8 cellular contexts compared by ENCODE assay signal in the genomic region with DNA sequence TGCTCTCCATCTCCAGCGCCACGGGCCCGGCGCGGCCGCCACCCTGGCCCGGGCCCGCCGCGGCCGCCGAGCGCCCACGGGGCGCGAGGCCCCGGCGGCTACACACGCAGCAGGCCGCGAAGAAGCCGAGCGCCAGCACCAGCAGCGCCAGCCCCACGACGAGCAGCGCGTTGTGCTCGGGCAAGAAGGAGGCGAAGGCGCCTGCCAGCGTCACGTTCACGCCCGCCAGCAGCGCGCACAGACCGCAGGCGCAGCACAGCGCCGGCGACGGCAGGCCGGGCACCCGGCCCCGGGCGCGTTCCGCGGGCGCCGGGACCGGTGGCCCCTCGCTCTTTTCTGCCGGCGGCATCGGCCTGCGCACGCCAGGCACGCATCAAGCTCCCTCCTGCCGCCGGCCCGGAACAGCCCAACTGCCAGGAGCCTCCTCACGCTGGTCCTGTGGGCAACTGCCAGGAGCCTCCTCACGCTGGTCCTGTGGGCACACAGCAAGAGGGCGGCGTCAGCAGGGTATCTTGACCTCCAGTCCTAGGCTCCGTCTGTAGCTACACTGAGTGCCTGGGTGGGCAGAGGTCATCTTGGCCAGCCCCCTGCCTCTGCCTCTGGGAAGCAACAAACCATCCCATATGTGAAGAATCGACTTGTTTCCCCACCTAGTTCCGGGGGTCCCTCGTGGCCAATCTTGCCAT. TPM values are rescaled to one million over a fixed set of nuclear protein-coding genes. Genes with fewer than 3 reads are reported as not detected.
A peak's percentile ranks its signal among the peaks of the same experiment; 100 is the strongest.
DNase-seq lines count a peak whose midpoint lies in the region; ATAC-seq and TF ChIP-seq lines count a peak whose summit lies in the region.

No MANE protein-coding gene starts in this region.

- DNase-seq in CD14-positive monocyte (ENCODE audit: low spot score) (no peak), activated T-cell treated with anti-CD3 and anti-CD28 coated beads for 24 hours (ENCODE audit: low read depth) (peak; percentile 33), epithelial cell of esophagus (ENCODE audit: low read depth) (peak; percentile 42), thyroid gland (peak; percentile 55), posterior vena cava (ENCODE audit: low spot score) (no peak), COLO829 (ENCODE audit: low spot score) (no peak)
- DNase-seq in Jurkat, Clone E6-1 (ENCODE audit: low read depth, low spot score): no peak
- DNase-seq in naive thymus-derived CD4-positive, alpha-beta T cell: peak; percentile 22 to 60 (median 54)

- CTCF ChIA-PET in naive thymus-derived CD4-positive, alpha-beta T cell (lab: Charles Lee): interaction anchor here (0.7 to 1.8 kb wide), 5 partner anchors 16 to 191 kb away, joined by 3 to 5 read pairs (median 3); a partner anchor contains a TSS

- peaks cover 4 to 9% of the 10 kb centered on the region in 2 donors for H3K4me1 ChIP-seq in naive thymus-derived CD4-positive, alpha-beta T cell (ENCODE audit: control insufficient read depth in 2 of 2, insufficient read depth in 2 of 2, low read length in 2 of 2)
- peaks cover 0 to 5% of the 10 kb centered on the region in 2 donors for H3K4me1 ChIP-seq in thyroid gland

- 30 to 56% methylated on average over 5 to 9 of the region's 71 CpGs for WGBS in thyroid gland, 2 donors

- peak; percentile 80 for ATAC-seq in naive thymus-derived CD4-positive, alpha-beta T cell

- TF ChIP-seq CTCF in CD14-positive monocyte (IDR thresholded peaks at IDR 0.05) (no peak), epithelial cell of esophagus (IDR thresholded peaks at IDR 0.05; ENCODE audit: insufficient read depth, low read depth, low read length, missing control alignments) (no peak), thyroid gland (IDR thresholded peaks at IDR 0.05) (no peak)

- peaks cover 0 to 4% of the 10 kb centered on the region in 2 donors for H3K36me3 Mint-ChIP-seq in CD14-positive monocyte
- H3K36me3 Mint-ChIP-seq in naive thymus-derived CD4-positive, alpha-beta T cell: peaks cover 0 to 2% (median 0%) of the 10 kb centered on the region in 5 donors

- no peak overlapping the region for H3K27ac Mint-ChIP-seq in CD14-positive monocyte
- H3K27ac Mint-ChIP-seq in naive thymus-derived CD4-positive, alpha-beta T cell: peak overlapping the region in 8 of 9 donors; percentile 61 to 90 (median 76)

- H3K9me3 Mint-ChIP-seq in CD14-positive monocyte: peaks cover 0 to 7% (median 2%) of the 10 kb centered on the region in 7 donors
- peaks cover 0 to 11% (median 0%) of the 10 kb centered on the region in 11 donors for H3K9me3 Mint-ChIP-seq in naive thymus-derived CD4-positive, alpha-beta T cell

- H3K27me3 Mint-ChIP-seq in CD14-positive monocyte (ENCODE audit: low read depth in 3 of 3): peaks cover 49 to 70% (median 58%) of the 10 kb centered on the region in 3 donors
- peaks cover 8 to 52% (median 13%) of the 10 kb centered on the region in 5 donors for H3K27me3 Mint-ChIP-seq in naive thymus-derived CD4-positive, alpha-beta T cell

- no peaks in the 10 kb centered on the region for H3K27me3 ChIP-seq in naive thymus-derived CD4-positive, alpha-beta T cell (ENCODE audit: control insufficient read depth in 2 of 2, insufficient read depth in 2 of 2, low read length in 2 of 2)
- no peaks in the 10 kb centered on the region for H3K27me3 ChIP-seq in thyroid gland

- POLR2A ChIA-PET in naive thymus-derived CD4-positive, alpha-beta T cell (lab: Charles Lee): interaction anchor here (0.6 to 1.7 kb wide), 2 partner anchors 71 to 175 kb away, joined by 4 to 10 read pairs; a partner anchor contains a TSS

- no peak for TF ChIP-seq POLR2A in thyroid gland (IDR thresholded peaks at IDR 0.05)

- intact Hi-C loops in CD14-positive monocyte (cut with micrococcal nuclease) (loop anchor here (2.0 to 10.0 kb wide), 3 partner anchors 57 to 191 kb away; no protein-coding TSS in a partner anchor), thyroid gland (cut with DNase I) (loop anchor here (5.0 kb wide), 1 partner anchor 194 kb away; no protein-coding TSS in a partner anchor), posterior vena cava (cut with DNase I) (loop anchor here (5.0 kb wide), 3 partner anchors 86 to 189 kb away; a partner anchor contains a TSS)
- intact Hi-C loops in naive thymus-derived CD4-positive, alpha-beta T cell (cut with micrococcal nuclease): loop anchor here (1.0 to 5.0 kb wide), 4 partner anchors 69 to 192 kb away; a partner anchor contains a TSS

- no peaks in the 10 kb centered on the region for H3K9me3 ChIP-seq in naive thymus-derived CD4-positive, alpha-beta T cell (ENCODE audit: control insufficient read depth in 2 of 3, low read length in 3 of 3)
- H3K9me3 ChIP-seq in thyroid gland: no peaks in the 10 kb centered on the region

- H3K4me1 Mint-ChIP-seq in CD14-positive monocyte: peaks cover 5% of the 10 kb centered on the region
- H3K4me1 Mint-ChIP-seq in naive thymus-derived CD4-positive, alpha-beta T cell: peaks cover 5 to 16% (median 9%) of the 10 kb centered on the region in 7 donors

- peak overlapping the region; percentile 60 to 91 for H3K4me3 Mint-ChIP-seq in CD14-positive monocyte
- peak overlapping the region; percentile 76 to 92 (median 88) for H3K4me3 Mint-ChIP-seq in naive thymus-derived CD4-positive, alpha-beta T cell

- H3K36me3 ChIP-seq in naive thymus-derived CD4-positive, alpha-beta T cell (ENCODE audit: control insufficient read depth in 2 of 3, insufficient read depth in 3 of 3, low read length in 3 of 3): no peaks in the 10 kb centered on the region
- no peaks in the 10 kb centered on the region for H3K36me3 ChIP-seq in thyroid gland

- peak overlapping the region; percentile 43 for H3K27ac ChIP-seq in naive thymus-derived CD4-positive, alpha-beta T cell (ENCODE audit: low read depth, low read length)
- no peak overlapping the region for H3K27ac ChIP-seq in thyroid gland

- peak overlapping the region; percentile 37 for H3K4me3 ChIP-seq in Jurkat, Clone E6-1 (ENCODE audit: low read length)
- H3K4me3 ChIP-seq in epithelial cell of esophagus (ENCODE audit: low read length): no peak overlapping the region
- peak overlapping the region; percentile 54 for H3K4me3 ChIP-seq in naive thymus-derived CD4-positive, alpha-beta T cell (ENCODE audit: low read length)
- peak overlapping the region in 1 of 3 donors; percentile 23 for H3K4me3 ChIP-seq in thyroid gland (replicated peaks in 1 of 3)

RNA-seq across cellular contexts. Expression of a gene that starts 18.1 kb away (rescaled TPM):
- polyA plus RNA-seq in CD14-positive monocyte: not detected
- not detected for polyA plus RNA-seq in Jurkat, Clone E6-1 (2012; ENCODE audit: insufficient read depth, insufficient read length)
- total RNA-seq in naive thymus-derived CD4-positive, alpha-beta T cell: not detected
- not detected for polyA plus RNA-seq in naive thymus-derived CD4-positive, alpha-beta T cell
- total RNA-seq in thyroid gland (not detected), posterior vena cava (not detected)

RNA-seq across cellular contexts. Expression of a gene that starts 43.7 kb away (rescaled TPM):
- polyA plus RNA-seq in CD14-positive monocyte: not detected
- polyA plus RNA-seq in Jurkat, Clone E6-1 (2012; ENCODE audit: insufficient read depth, insufficient read length): 0.60 TPM
- not detected for total RNA-seq in naive thymus-derived CD4-positive, alpha-beta T cell
- polyA plus RNA-seq in naive thymus-derived CD4-positive, alpha-beta T cell: not detected
- total RNA-seq in thyroid gland (not detected), posterior vena cava (not detected)

Comparison
In these comparisons a context has a peak if more than half of its experiments do, and no peak if none do; other contexts are left out.
1. DNase-seq: peak in activated T-cell treated with anti-CD3 and anti-CD28 coated beads for 24 hours (single experiment), epithelial cell of esophagus (single experiment), naive thymus-derived CD4-positive, alpha-beta T cell (9 of 9) and thyroid gland (2 of 2); none in CD14-positive monocyte (single experiment), Jurkat, Clone E6-1 (single experiment), posterior vena cava (single experiment) and COLO829 (single experiment).
2. H3K27ac Mint-ChIP-seq: peak in naive thymus-derived CD4-positive, alpha-beta T cell (8 of 9); none in CD14-positive monocyte (0 of 7).